ENCODE assay signal across 21 cellular contexts in the genomic region with DNA sequence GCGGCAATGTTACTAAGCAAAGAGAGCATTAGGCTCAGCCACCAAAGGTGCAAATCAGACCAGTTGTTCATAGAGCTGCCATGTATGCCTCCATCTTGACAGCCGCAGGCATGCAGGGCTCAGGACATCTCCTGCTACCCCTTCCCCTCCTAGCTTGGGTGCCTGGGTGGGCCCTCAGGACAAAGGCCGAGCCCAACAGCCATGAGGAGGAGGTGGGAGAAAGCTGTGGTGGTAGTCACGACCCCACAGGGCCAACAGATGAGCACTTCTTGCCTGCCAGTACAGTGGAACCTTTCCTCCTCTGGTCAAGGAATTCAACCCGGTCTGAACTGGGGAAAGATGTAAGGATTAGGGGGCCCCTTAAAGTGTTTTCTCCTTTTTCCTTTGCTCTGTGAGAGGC.
"Had no signal": no experiment of that assay in that cellular context is flagged by ENCODE, and none has a peak within 500 bp of the region (broad histone marks: within the 10 kb centered on the region; RNA-seq: fewer than 3 reads in every experiment).

No MANE protein-coding gene starts in this region.

- H3K9me3 ChIP-seq: esophagus muscularis mucosa had no signal

- H3K36me3 Mint-ChIP-seq: immature natural killer cell, mesothelial cell of epicardium, naive B cell had no signal

- DNase-seq: dermis blood vessel endothelial cell; dorsolateral prefrontal cortex; effector CD4-positive, alpha-beta T cell; effector memory CD4-positive, alpha-beta T cell; foreskin keratinocyte; glutamatergic neuron; head of caudate nucleus; heart right ventricle; hypothalamus; immature natural killer cell; islet precursor cell; left cardiac atrium; left ventricle myocardium superior; lower lobe of right lung; mesenchymal stem cell; mucosa of descending colon; naive B cell had no signal

- H3K27ac ChIP-seq: coronary artery, dorsolateral prefrontal cortex, esophagus muscularis mucosa, foreskin keratinocyte, heart right ventricle, left lung, lower lobe of right lung had no signal

- H3K9me3 Mint-ChIP-seq: mesothelial cell of epicardium had no signal

- H3K27me3 Mint-ChIP-seq: naive B cell had no signal

- H3K4me1 Mint-ChIP-seq: immature natural killer cell, mesothelial cell of epicardium, naive B cell had no signal

- H3K4me3 ChIP-seq: coronary artery, dorsolateral prefrontal cortex, esophagus muscularis mucosa, heart right ventricle, left lung, lower lobe of right lung, mucosa of descending colon had no signal

- H3K4me1 ChIP-seq: esophagus muscularis mucosa, foreskin keratinocyte, heart right ventricle, left lung, lower lobe of right lung had no signal

- ATAC-seq: foreskin keratinocyte, heart right ventricle, left cardiac atrium, left lung, left ventricle myocardium superior, mucosa of descending colon had no signal

- H3K27ac Mint-ChIP-seq: immature natural killer cell, mesothelial cell of epicardium, naive B cell had no signal

- H3K27me3 ChIP-seq: dorsolateral prefrontal cortex, esophagus muscularis mucosa, foreskin keratinocyte, heart right ventricle, left lung had no signal

- H3K4me3 Mint-ChIP-seq: immature natural killer cell, mesothelial cell of epicardium had no signal

- H3K36me3 ChIP-seq: esophagus muscularis mucosa, heart right ventricle, left lung, lower lobe of right lung had no signal
